Comparison of ENCODE assay signal across 8 cellular contexts in the genomic region with DNA sequence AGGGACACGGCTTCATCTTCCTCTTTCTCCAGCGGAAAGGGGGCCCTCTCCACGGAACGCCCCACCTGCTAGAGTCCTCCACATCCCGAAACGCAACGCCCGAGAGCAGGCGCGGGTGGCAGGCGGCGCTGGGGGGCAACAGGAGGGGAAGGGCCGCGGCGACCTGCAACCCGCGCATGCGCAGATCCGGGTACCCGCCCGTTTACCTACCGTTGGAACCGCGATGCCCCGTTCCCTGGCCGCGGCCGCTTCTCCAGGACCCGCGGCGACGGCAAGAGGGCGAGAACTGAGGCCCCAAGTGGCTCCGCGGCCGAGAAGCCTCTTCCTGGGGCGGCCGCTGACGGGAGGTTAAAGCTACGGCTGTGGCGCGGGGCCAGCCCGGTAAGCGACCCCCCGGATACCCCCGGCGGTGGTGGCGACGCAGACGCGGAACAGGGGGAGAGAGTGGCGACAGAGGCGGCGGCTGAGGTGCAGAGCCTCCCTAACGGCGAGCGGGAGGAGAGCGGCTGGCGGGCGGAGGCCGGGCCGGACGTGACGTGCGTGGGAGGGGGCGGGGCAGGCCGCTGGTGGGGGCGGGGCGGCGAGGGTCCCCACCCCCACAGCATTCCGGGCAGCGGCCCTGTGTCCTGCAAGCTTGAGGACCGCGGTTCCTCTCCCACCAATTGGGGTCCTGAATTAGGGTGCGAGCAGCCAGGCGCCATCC.
A peak's percentile ranks its signal among the peaks of the same experiment; 100 is the strongest.
DNase-seq lines count a peak whose midpoint lies in the region; ATAC-seq lines count a peak whose summit lies in the region.

Gene FAM13B (minus strand): TSS at position 508 of the 703 bp plus-strand sequence. CDS start 13,968 bp downstream, outside the sequence.

- ATAC-seq in GM18868 (IDR thresholded peaks at IDR 0.05; ENCODE audit: unreplicated experiment) (peak; percentile 60), HG03108 (IDR thresholded peaks at IDR 0.05; ENCODE audit: unreplicated experiment) (peak; percentile 43)

- in situ Hi-C loops in ACHN (cut with HindIII; ENCODE audit: low pct_ligation_motif_present, low pct_unique_long_range_greater_than_20kb, low sequenced_read_pairs) = no loop called here

- DNase-seq in ACHN = peak; percentile 67
- peak; percentile 76 for DNase-seq in NCI-H345 (lab: John Stamatoyannopoulos, UW)
- DNase-seq in activated CD4-positive, CD25-positive, alpha-beta regulatory T cell treated with anti-CD3 and anti-CD28 coated beads, Interleukin-2, amount 50 U/mL, for 72 hours = peak; percentile 81
- DNase-seq in cerebellar cortex (ENCODE audit: low spot score) = peak; percentile 74
- DNase-seq in kidney glomerular epithelial cell (lab: John Stamatoyannopoulos, UW) = peak; percentile 45
- peak; percentile 70 to 75 for DNase-seq in stimulated activated CD4-positive, alpha-beta T cell treated with anti-CD3 and anti-CD28 coated beads, Interleukin-1b, Interleukin-23, amount 100 ng/mL, for 4 hours (ENCODE audit: low read depth in 2 of 2)

Comparison
In these comparisons a context has a peak if more than half of its experiments do, and no peak if none do; other contexts are left out.
1. Peak in every context shown above with its lines: DNase-seq and ATAC-seq.